In the genomic region with DNA sequence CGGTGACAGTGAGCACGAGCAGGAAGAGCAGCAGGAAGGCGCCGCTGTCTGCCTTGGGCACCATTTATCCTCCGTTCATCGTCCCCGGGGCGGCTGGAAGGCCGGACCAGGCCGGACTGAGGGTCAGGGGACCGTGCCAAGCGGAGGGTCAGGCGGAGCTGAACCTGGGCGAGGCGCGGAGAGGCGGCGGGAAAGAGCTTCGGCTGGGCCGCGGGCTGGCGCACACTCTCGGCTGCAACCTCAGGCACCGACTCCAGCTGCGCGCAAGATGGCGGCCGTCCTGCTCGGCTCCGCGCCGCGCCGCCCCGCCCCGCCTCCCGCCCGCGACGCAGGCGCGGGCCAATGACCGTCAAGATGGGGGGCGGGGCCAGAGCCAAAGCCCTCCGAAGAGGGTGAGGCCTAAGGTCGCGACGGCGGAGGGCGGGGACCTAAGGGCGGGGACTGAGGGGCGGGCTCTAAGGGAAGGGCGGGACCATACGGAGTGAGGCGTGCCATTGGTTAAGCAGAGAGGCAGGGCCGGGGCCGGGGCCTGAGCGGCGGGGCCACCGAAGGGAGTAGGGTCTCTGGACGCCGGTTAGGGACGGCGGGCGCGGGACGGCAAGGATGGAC, we compare ENCODE assay signal across 8 cellular contexts.
A peak's percentile ranks its signal among the peaks of the same experiment; 100 is the strongest.
DNase-seq lines count a peak whose midpoint lies in the region; ATAC-seq lines count a peak whose summit lies in the region.

DGCR2 (minus strand) TSS at position 270 of the 609 bp plus-strand sequence; CDS start at position 64, 206 bp downstream.

- peak; percentile 100 for DNase-seq in AG08396 (ENCODE audit: low spot score)
- DNase-seq in NCI-H446 (lab: John Stamatoyannopoulos, UW): peak; percentile 97 to 98
- DNase-seq in activated CD4-positive, CD25-positive, alpha-beta regulatory T cell treated with anti-CD3 and anti-CD28 coated beads, Interleukin-2, amount 50 U/mL, for 16 hours (ENCODE audit: low read depth, low spot score): peak; percentile 95
- DNase-seq in central memory CD4-positive, alpha-beta T cell: peak; percentile 94
- DNase-seq in iris pigment epithelial cell (ENCODE audit: low read depth): peak; percentile 96
- peak; percentile 94 for DNase-seq in stimulated activated CD4-positive, alpha-beta T cell treated with anti-CD3 and anti-CD28 coated beads, Interleukin-12 subunit alpha, Interleukin-12 subunit beta, amount 100 ng/mL, for 24 hours (ENCODE audit: low read depth in 2 of 2)

- ATAC-seq in GM19025 (IDR thresholded peaks at IDR 0.05; ENCODE audit: low read depth, unreplicated experiment) (peak; percentile 86), HG03280 (IDR thresholded peaks at IDR 0.05; ENCODE audit: unreplicated experiment) (peak; percentile 87)

Comparison
In these comparisons a context has a peak if more than half of its experiments do, and no peak if none do; other contexts are left out.
1. Peak in every context shown above with its lines: DNase-seq and ATAC-seq.